ENCODE assay signal across 1 cellular context in the genomic region with DNA sequence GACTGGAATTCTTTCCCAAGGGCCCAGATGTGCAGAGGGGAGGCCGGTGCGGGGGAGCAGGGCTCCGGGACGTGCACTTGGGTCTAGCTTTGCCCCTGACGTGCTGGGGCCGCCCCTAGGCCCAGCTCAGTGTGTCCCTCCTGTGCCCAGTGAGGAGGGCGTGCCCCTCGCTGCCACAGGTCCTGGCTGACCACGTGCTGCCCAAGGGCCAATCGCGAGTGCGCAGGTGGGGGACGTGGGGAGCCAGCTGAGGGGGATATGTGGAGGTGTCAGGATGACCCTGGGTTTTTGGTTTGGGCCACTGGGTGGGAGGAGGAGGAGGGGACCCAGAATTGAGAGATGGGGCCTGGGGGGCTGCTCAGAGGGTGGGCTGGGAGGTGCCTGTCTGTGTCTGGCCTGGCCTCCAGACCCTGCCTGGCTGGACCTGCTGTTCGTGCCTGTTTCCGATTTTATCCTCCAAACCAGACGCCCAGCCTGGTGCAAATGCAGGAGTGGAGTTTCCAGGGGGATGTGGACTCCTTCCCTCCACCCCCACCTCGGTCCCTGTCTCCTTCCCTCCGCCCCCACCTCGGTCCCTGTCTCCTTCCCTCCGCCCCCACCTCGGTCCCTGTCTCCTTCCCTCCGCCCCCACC.
TF ChIP-seq lines count a peak whose summit lies in the region.

No MANE protein-coding gene starts in this region.

TF ChIP-seq in HepG2, 621 proteins besides CTCF, POLR2A, EP300 and RAD21 (continues in another document):
- TF ChIP-seq, protein P1, sequence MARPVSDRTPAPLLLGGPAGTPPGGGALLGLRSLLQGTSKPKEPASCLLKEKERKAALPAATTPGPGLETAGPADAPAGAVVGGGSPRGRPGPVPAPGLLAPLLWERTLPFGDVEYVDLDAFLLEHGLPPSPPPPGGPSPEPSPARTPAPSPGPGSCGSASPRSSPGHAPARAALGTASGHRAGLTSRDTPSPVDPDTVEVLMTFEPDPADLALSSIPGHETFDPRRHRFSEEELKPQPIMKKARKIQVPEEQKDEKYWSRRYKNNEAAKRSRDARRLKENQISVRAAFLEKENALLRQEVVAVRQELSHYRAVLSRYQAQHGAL (CRISPR knock-in tag; IDR thresholded peaks at IDR 0.05; ENCODE audit: not compliant biosample characterization): no peak
- TF ChIP-seq, protein P2, sequence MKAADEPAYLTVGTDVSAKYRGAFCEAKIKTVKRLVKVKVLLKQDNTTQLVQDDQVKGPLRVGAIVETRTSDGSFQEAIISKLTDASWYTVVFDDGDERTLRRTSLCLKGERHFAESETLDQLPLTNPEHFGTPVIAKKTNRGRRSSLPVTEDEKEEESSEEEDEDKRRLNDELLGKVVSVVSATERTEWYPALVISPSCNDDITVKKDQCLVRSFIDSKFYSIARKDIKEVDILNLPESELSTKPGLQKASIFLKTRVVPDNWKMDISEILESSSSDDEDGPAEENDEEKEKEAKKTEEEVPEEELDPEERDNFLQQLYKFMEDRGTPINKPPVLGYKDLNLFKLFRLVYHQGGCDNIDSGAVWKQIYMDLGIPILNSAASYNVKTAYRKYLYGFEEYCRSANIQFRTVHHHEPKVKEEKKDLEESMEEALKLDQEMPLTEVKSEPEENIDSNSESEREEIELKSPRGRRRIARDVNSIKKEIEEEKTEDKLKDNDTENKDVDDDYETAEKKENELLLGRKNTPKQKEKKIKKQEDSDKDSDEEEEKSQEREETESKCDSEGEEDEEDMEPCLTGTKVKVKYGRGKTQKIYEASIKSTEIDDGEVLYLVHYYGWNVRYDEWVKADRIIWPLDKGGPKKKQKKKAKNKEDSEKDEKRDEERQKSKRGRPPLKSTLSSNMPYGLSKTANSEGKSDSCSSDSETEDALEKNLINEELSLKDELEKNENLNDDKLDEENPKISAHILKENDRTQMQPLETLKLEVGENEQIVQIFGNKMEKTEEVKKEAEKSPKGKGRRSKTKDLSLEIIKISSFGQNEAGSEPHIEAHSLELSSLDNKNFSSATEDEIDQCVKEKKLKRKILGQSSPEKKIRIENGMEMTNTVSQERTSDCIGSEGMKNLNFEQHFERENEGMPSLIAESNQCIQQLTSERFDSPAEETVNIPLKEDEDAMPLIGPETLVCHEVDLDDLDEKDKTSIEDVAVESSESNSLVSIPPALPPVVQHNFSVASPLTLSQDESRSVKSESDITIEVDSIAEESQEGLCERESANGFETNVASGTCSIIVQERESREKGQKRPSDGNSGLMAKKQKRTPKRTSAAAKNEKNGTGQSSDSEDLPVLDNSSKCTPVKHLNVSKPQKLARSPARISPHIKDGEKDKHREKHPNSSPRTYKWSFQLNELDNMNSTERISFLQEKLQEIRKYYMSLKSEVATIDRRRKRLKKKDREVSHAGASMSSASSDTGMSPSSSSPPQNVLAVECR (CRISPR knock-in tag; IDR thresholded peaks at IDR 0.05; ENCODE audit: borderline replicate concordance): peak; percentile 14; the same call in 1 of the 2 replicates
- no peak for TF ChIP-seq ZNF274 (CRISPR knock-in tag; IDR thresholded peaks at IDR 0.05)
- TF ChIP-seq, protein P3, sequence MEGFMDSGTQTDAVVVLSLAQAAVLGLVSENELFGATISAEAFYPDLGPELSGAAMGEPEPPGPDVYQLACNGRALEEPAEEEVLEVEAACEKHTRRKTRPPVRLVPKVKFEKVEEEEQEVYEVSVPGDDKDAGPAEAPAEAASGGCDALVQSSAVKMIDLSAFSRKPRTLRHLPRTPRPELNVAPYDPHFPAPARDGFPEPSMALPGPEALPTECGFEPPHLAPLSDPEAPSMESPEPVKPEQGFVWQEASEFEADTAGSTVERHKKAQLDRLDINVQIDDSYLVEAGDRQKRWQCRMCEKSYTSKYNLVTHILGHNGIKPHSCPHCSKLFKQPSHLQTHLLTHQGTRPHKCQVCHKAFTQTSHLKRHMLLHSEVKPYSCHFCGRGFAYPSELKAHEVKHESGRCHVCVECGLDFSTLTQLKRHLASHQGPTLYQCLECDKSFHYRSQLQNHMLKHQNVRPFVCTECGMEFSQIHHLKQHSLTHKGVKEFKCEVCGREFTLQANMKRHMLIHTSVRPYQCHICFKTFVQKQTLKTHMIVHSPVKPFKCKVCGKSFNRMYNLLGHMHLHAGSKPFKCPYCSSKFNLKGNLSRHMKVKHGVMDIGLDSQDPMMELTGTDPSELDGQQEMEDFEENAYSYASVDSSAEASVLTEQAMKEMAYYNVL (CRISPR knock-in tag; IDR thresholded peaks at IDR 0.05; ENCODE audit: borderline replicate concordance): 0 out of 2 replicates have a peak, but pooled peaks have one; percentile 26
- no peak for TF ChIP-seq CEBPB (IDR thresholded peaks at IDR 0.05; ENCODE audit: borderline replicate concordance, low read depth, low read length)
- peak; percentile 67 for TF ChIP-seq POLR2AphosphoS5 (IDR thresholded peaks at IDR 0.05; ENCODE audit: low read depth, low read length)
- TF ChIP-seq RBFOX2 (IDR thresholded peaks at IDR 0.05; ENCODE audit: low read depth, low read length): 0 out of 2 replicates have a peak, but pooled peaks have one; percentile 46
- TF ChIP-seq ZMYM2 (CRISPR knock-in tag; IDR thresholded peaks at IDR 0.05): no peak
- TF ChIP-seq NFYB (CRISPR knock-in tag; IDR thresholded peaks at IDR 0.05): peak; percentile 71
- TF ChIP-seq MAFK (conservative IDR thresholded peaks at IDR 0.05 in 1 of 2, IDR thresholded peaks at IDR 0.05 in 1 of 2; ENCODE audit: low read length in 2 of 2): no peak
- peak; percentile 67 for TF ChIP-seq RAD51 (IDR thresholded peaks at IDR 0.05; ENCODE audit: borderline replicate concordance)
- 0 out of 2 replicates have a peak, but pooled peaks have one; percentile 52 for TF ChIP-seq ZFP82 (CRISPR knock-in tag; IDR thresholded peaks at IDR 0.05; ENCODE audit: borderline replicate concordance)
- peak; percentile 76; the same call in 1 of the 2 replicates for TF ChIP-seq ZBTB7A (CRISPR knock-in tag; IDR thresholded peaks at IDR 0.05)
- TF ChIP-seq KLF12 (CRISPR knock-in tag; IDR thresholded peaks at IDR 0.05; ENCODE audit: borderline replicate concordance): peak; percentile 47; the same call in 1 of the 2 replicates
- peak; percentile 87 for TF ChIP-seq NFYC (CRISPR knock-in tag; IDR thresholded peaks at IDR 0.05)
- TF ChIP-seq AGO1 (IDR thresholded peaks at IDR 0.05; ENCODE audit: low read depth, low read length, poor library complexity, severe bottlenecking): peak; percentile 51
- TF ChIP-seq TBP (CRISPR knock-in tag; IDR thresholded peaks at IDR 0.05): no peak
- TF ChIP-seq, protein P4, sequence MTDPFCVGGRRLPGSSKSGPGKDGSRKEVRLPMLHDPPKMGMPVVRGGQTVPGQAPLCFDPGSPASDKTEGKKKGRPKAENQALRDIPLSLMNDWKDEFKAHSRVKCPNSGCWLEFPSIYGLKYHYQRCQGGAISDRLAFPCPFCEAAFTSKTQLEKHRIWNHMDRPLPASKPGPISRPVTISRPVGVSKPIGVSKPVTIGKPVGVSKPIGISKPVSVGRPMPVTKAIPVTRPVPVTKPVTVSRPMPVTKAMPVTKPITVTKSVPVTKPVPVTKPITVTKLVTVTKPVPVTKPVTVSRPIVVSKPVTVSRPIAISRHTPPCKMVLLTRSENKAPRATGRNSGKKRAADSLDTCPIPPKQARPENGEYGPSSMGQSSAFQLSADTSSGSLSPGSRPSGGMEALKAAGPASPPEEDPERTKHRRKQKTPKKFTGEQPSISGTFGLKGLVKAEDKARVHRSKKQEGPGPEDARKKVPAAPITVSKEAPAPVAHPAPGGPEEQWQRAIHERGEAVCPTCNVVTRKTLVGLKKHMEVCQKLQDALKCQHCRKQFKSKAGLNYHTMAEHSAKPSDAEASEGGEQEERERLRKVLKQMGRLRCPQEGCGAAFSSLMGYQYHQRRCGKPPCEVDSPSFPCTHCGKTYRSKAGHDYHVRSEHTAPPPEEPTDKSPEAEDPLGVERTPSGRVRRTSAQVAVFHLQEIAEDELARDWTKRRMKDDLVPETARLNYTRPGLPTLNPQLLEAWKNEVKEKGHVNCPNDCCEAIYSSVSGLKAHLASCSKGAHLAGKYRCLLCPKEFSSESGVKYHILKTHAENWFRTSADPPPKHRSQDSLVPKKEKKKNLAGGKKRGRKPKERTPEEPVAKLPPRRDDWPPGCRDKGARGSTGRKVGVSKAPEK (CRISPR knock-in tag; IDR thresholded peaks at IDR 0.05; ENCODE audit: borderline replicate concordance): no peak
- TF ChIP-seq NFE2 (CRISPR knock-in tag; IDR thresholded peaks at IDR 0.05): no peak
- TF ChIP-seq NKX3-1 (CRISPR knock-in tag; IDR thresholded peaks at IDR 0.05): no peak
- TF ChIP-seq AKAP8 (CRISPR knock-in tag; IDR thresholded peaks at IDR 0.05): peak; percentile 83
- TF ChIP-seq, protein P5, sequence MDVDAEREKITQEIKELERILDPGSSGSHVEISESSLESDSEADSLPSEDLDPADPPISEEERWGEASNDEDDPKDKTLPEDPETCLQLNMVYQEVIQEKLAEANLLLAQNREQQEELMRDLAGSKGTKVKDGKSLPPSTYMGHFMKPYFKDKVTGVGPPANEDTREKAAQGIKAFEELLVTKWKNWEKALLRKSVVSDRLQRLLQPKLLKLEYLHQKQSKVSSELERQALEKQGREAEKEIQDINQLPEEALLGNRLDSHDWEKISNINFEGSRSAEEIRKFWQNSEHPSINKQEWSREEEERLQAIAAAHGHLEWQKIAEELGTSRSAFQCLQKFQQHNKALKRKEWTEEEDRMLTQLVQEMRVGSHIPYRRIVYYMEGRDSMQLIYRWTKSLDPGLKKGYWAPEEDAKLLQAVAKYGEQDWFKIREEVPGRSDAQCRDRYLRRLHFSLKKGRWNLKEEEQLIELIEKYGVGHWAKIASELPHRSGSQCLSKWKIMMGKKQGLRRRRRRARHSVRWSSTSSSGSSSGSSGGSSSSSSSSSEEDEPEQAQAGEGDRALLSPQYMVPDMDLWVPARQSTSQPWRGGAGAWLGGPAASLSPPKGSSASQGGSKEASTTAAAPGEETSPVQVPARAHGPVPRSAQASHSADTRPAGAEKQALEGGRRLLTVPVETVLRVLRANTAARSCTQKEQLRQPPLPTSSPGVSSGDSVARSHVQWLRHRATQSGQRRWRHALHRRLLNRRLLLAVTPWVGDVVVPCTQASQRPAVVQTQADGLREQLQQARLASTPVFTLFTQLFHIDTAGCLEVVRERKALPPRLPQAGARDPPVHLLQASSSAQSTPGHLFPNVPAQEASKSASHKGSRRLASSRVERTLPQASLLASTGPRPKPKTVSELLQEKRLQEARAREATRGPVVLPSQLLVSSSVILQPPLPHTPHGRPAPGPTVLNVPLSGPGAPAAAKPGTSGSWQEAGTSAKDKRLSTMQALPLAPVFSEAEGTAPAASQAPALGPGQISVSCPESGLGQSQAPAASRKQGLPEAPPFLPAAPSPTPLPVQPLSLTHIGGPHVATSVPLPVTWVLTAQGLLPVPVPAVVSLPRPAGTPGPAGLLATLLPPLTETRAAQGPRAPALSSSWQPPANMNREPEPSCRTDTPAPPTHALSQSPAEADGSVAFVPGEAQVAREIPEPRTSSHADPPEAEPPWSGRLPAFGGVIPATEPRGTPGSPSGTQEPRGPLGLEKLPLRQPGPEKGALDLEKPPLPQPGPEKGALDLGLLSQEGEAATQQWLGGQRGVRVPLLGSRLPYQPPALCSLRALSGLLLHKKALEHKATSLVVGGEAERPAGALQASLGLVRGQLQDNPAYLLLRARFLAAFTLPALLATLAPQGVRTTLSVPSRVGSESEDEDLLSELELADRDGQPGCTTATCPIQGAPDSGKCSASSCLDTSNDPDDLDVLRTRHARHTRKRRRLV (CRISPR knock-in tag; IDR thresholded peaks at IDR 0.05): no peak
- TF ChIP-seq ZNF253 (CRISPR knock-in tag; IDR thresholded peaks at IDR 0.05; ENCODE audit: borderline replicate concordance): no peak
- TF ChIP-seq, protein P6, sequence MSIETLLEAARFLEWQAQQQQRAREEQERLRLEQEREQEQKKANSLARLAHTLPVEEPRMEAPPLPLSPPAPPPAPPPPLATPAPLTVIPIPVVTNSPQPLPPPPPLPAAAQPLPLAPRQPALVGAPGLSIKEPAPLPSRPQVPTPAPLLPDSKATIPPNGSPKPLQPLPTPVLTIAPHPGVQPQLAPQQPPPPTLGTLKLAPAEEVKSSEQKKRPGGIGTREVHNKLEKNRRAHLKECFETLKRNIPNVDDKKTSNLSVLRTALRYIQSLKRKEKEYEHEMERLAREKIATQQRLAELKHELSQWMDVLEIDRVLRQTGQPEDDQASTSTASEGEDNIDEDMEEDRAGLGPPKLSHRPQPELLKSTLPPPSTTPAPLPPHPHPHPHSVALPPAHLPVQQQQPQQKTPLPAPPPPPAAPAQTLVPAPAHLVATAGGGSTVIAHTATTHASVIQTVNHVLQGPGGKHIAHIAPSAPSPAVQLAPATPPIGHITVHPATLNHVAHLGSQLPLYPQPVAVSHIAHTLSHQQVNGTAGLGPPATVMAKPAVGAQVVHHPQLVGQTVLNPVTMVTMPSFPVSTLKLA (IDR thresholded peaks at IDR 0.05): peak; percentile 73
- TF ChIP-seq POLR2G (IDR thresholded peaks at IDR 0.05; ENCODE audit: low read depth, low read length): peak; percentile 54; the same call in 1 of the 2 replicates
- no peak for TF ChIP-seq NCOR1 (IDR thresholded peaks at IDR 0.05; ENCODE audit: borderline replicate concordance, low read length)
- no peak for TF ChIP-seq LCORL (IDR thresholded peaks at IDR 0.05)
- peak; percentile 2; the same call in 1 of the 2 replicates for TF ChIP-seq LCORL (CRISPR knock-in tag; IDR thresholded peaks at IDR 0.05)
- TF ChIP-seq TARDBP (CRISPR knock-in tag; IDR thresholded peaks at IDR 0.05): 0 out of 2 replicates have a peak, but pooled peaks have one; percentile 7
- TF ChIP-seq, protein P7, sequence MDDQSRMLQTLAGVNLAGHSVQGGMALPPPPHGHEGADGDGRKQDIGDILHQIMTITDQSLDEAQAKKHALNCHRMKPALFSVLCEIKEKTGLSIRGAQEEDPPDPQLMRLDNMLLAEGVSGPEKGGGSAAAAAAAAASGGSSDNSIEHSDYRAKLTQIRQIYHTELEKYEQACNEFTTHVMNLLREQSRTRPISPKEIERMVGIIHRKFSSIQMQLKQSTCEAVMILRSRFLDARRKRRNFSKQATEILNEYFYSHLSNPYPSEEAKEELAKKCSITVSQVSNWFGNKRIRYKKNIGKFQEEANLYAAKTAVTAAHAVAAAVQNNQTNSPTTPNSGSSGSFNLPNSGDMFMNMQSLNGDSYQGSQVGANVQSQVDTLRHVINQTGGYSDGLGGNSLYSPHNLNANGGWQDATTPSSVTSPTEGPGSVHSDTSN (CRISPR knock-in tag; IDR thresholded peaks at IDR 0.05; ENCODE audit: borderline replicate concordance): no peak
- TF ChIP-seq ZNF7 (CRISPR knock-in tag; IDR thresholded peaks at IDR 0.05): peak; percentile 46
- TF ChIP-seq IRF2 (CRISPR knock-in tag; IDR thresholded peaks at IDR 0.05): no peak
- TF ChIP-seq, protein P8, sequence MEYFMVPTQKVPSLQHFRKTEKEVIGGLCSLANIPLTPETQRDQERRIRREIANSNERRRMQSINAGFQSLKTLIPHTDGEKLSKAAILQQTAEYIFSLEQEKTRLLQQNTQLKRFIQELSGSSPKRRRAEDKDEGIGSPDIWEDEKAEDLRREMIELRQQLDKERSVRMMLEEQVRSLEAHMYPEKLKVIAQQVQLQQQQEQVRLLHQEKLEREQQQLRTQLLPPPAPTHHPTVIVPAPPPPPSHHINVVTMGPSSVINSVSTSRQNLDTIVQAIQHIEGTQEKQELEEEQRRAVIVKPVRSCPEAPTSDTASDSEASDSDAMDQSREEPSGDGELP (IDR thresholded peaks at IDR 0.05; ENCODE audit: borderline replicate concordance, low read depth): peak; percentile 32; the same call in 1 of the 2 replicates
- 0 out of 2 replicates have a peak, but pooled peaks have one; percentile 48 for TF ChIP-seq ZNF317 (CRISPR knock-in tag; IDR thresholded peaks at IDR 0.05)
- peak; percentile 58 for TF ChIP-seq AGO2 (optimal IDR thresholded peaks at IDR 0.05; ENCODE audit: low read depth, low read length)
- peak; percentile 39; the same call in 1 of the 2 replicates for TF ChIP-seq ZNF121 (CRISPR knock-in tag; IDR thresholded peaks at IDR 0.05)
